8 cellular contexts compared by ENCODE assay signal in the genomic region with DNA sequence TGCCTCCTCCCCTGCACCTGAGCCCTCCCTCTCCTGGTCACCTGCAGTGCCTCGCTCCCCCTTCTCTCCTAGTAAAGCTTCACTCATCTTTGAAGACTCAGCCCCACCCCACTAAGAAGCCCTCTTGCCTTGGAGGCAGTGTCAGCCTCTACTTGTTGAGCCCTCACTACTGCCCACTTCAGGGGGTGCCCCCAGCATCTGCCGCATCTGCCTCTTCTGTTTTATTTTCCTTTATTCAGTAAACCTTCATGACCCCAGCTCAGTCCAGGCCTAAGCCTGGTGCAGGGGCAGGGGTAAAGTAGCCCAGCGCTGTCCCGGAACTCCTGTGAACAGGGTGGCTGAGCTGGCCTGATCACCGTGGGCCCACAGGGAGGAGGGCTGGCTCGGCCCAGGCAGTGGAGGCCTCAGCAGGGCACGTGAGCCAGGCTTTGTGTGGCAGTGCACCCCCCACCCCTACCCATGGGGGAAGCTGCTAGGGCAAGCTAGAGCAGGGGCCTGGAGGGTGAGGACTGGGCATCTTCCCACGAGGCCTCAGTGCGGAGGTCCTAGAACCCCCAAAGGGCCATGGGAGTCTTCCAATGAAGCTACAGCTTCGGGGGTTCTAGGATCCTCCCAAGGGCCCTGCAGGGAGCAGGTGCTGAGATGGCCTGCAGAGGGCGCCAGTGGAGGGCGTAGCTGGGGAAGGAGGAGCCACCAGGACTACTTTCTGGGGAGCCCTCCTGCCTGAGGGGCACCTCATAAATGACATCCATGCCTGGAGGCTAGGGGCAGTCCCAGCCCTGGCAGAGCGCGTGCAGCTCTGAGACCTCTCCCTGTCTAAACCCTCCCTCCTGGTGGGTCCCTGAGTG. TPM values are rescaled to one million over a fixed set of nuclear protein-coding genes. Genes with fewer than 3 reads are reported as not detected.
DNase-seq lines count a peak whose midpoint lies in the region; ATAC-seq and TF ChIP-seq lines count a peak whose summit lies in the region.

No MANE protein-coding gene starts in this region.

- no peak overlapping the region for H3K4me3 Mint-ChIP-seq in HFFc6
- no peak overlapping the region for H3K4me3 Mint-ChIP-seq in progenitor cell of endocrine pancreas (ENCODE audit: low read depth)

- H3K4me3 ChIP-seq in fibroblast of the aortic adventitia (ENCODE audit: low read depth, low read length) = no peak overlapping the region

- 0 out of 2 replicates have a peak, but pooled peaks cover 6% of the 10 kb centered on the region for H3K36me3 Mint-ChIP-seq in HFFc6 (ENCODE audit: low read depth)
- H3K36me3 Mint-ChIP-seq in progenitor cell of endocrine pancreas (ENCODE audit: insufficient read depth) = peaks cover 1% of the 10 kb centered on the region

- peaks cover 11% of the 10 kb centered on the region for H3K4me1 Mint-ChIP-seq in HFFc6 (ENCODE audit: low read depth)
- H3K4me1 Mint-ChIP-seq in progenitor cell of endocrine pancreas (ENCODE audit: low read depth) = peaks cover 2% of the 10 kb centered on the region

- H3K27me3 Mint-ChIP-seq in HFFc6 (ENCODE audit: insufficient read depth) (peaks cover 15% of the 10 kb centered on the region), progenitor cell of endocrine pancreas (no peaks in the 10 kb centered on the region)

- DNase-seq in AG08395 (ENCODE audit: low spot score) (peak; percentile 37), HFFc6 (no peak), fibroblast of the aortic adventitia (ENCODE audit: low read depth) (no peak), progenitor cell of endocrine pancreas (ENCODE audit: low spot score, unreplicated experiment) (peak; percentile 21), NCI-H345 (lab: John Stamatoyannopoulos, UW) (no peak)
- peak in 2 of 3 experiments; percentile 1 to 53 for DNase-seq in activated CD8-positive, alpha-beta memory T cell treated with anti-CD3 and anti-CD28 coated beads for 48 hours (ENCODE audit: low read depth in 2 of 3, low spot score in 2 of 3)
- no peak for DNase-seq in NK-92 treated with Interleukin-12 subunit alpha and Interleukin-12 subunit beta, amount 100 ng/mL, for 24 hours (lab: John Stamatoyannopoulos, UW)

- H3K27ac Mint-ChIP-seq in HFFc6 = peak overlapping the region; percentile 25; the same call in 1 of the 2 replicates
- no peak overlapping the region for H3K27ac Mint-ChIP-seq in progenitor cell of endocrine pancreas

- H3K9me3 Mint-ChIP-seq in HFFc6 (peaks cover 13% of the 10 kb centered on the region; the same call in 1 of the 2 replicates), progenitor cell of endocrine pancreas (ENCODE audit: low read depth) (no peaks in the 10 kb centered on the region)

- peak; percentile 80 for TF ChIP-seq CTCF in HFFc6 (IDR thresholded peaks at IDR 0.05)
- TF ChIP-seq CTCF in fibroblast of the aortic adventitia (IDR thresholded peaks at IDR 0.05; ENCODE audit: insufficient read depth, low read length) = peak; percentile 64
- peak; percentile 62 for TF ChIP-seq CTCF in progenitor cell of endocrine pancreas (IDR thresholded peaks at IDR 0.05; ENCODE audit: unreplicated experiment)

- no peak for ATAC-seq in GM19455 (IDR thresholded peaks at IDR 0.05; ENCODE audit: unreplicated experiment)

RNA-seq across cellular contexts. Expression of a gene that starts 36.1 kb away (rescaled TPM):
- total RNA-seq in HFFc6 (2021; fragmentation: NEBNext Ultra II Directional; extraction: Animal tissue kit (Norgen Biotek cat#: 25700)) = 100 to 1,000 TPM; 153 to 222 (median 183) TPM
- total RNA-seq in fibroblast of the aortic adventitia (ENCODE audit: low replicate concordance) (194 and 288 TPM in 2 replicates), progenitor cell of endocrine pancreas (337 and 352 TPM in 2 replicates)

RNA-seq across cellular contexts. Expression of a gene that starts 39.9 kb away (rescaled TPM):
- under 1 TPM in 2 of 6 experiments, not detected in 4; 0.16 to 0.38 TPM for total RNA-seq in HFFc6 (2021; fragmentation: NEBNext Ultra II Directional; extraction: Animal tissue kit (Norgen Biotek cat#: 25700))
- total RNA-seq in fibroblast of the aortic adventitia (ENCODE audit: low replicate concordance) (0.18 TPM in 1 of 2 replicates, not detected in the other), progenitor cell of endocrine pancreas (not detected in 2 replicates)

Comparison
In these comparisons a context has a peak if more than half of its experiments do, and no peak if none do; other contexts are left out.
1. DNase-seq: peak in AG08395 (single experiment), activated CD8-positive, alpha-beta memory T cell treated with anti-CD3 and anti-CD28 coated beads for 48 hours (2 of 3) and progenitor cell of endocrine pancreas (single experiment); none in HFFc6 (single experiment), fibroblast of the aortic adventitia (single experiment), NCI-H345 (single experiment) and NK-92 treated with Interleukin-12 subunit alpha and Interleukin-12 subunit beta, amount 100 ng/mL, for 24 hours (single experiment).
2. Peak in every context shown above with its lines, with median percentiles within 50 percentile points of each other: CTCF ChIP-seq.